Comparison of ENCODE assay signal across 11 cellular contexts in genomic region chr12:76556373-76556772, GRCh38. TPM values are rescaled to one million over a fixed set of nuclear protein-coding genes. Genes with fewer than 3 reads are reported as not detected.
DNase-seq lines count a peak whose midpoint lies in the region; ATAC-seq and TF ChIP-seq lines count a peak whose summit lies in the region.
"Had no signal": no experiment of that assay in that cellular context is flagged by ENCODE, and none has a peak within 500 bp of the region (broad histone marks: within the 10 kb centered on the region; RNA-seq: fewer than 3 reads in every experiment).

No MANE protein-coding gene starts in this region.

- no peaks in the 10 kb centered on the region for H3K27me3 ChIP-seq in Peyer's patch
- H3K27me3 ChIP-seq: body of pancreas had no signal

- peak overlapping the region; percentile 2 for H3K4me3 Mint-ChIP-seq in stimulated activated naive CD8-positive, alpha-beta T cell treated with anti-CD3 and anti-CD28 coated beads, Interleukin-15, Interleukin-2, amounts not matched to agents 100 ng/mL and 50 ng/mL, for 24 hours
- peak overlapping the region; percentile 39 for H3K4me3 Mint-ChIP-seq in T-helper 1 cell treated with Interleukin-12 subunit alpha and Interleukin-12 subunit beta and Interleukin-4 antibody, amounts not matched to agents 30 μg/mL and 1 μg/mL, for 36 hours
- H3K4me3 Mint-ChIP-seq in endothelial cell (ENCODE audit: unreplicated experiment) (no peak overlapping the region), type B pancreatic cell (peak overlapping the region; percentile 37)

- H3K36me3 Mint-ChIP-seq in stimulated activated naive CD8-positive, alpha-beta T cell treated with anti-CD3 and anti-CD28 coated beads, Interleukin-15, Interleukin-2, amounts not matched to agents 100 ng/mL and 50 ng/mL, for 24 hours (ENCODE audit: low read depth), result peaks cover 17% of the 10 kb centered on the region
- H3K36me3 Mint-ChIP-seq in T-helper 1 cell treated with Interleukin-12 subunit alpha and Interleukin-12 subunit beta and Interleukin-4 antibody, amounts not matched to agents 30 μg/mL and 1 μg/mL, for 36 hours (ENCODE audit: low read depth), result peaks cover 16% of the 10 kb centered on the region
- peaks cover 4% of the 10 kb centered on the region for H3K36me3 Mint-ChIP-seq in endothelial cell (ENCODE audit: low read depth, unreplicated experiment)
- H3K36me3 Mint-ChIP-seq in type B pancreatic cell, result no peaks in the 10 kb centered on the region

- no peaks in the 10 kb centered on the region for H3K9me3 Mint-ChIP-seq in stimulated activated naive CD8-positive, alpha-beta T cell treated with anti-CD3 and anti-CD28 coated beads, Interleukin-15, Interleukin-2, amounts not matched to agents 100 ng/mL and 50 ng/mL, for 24 hours
- H3K9me3 Mint-ChIP-seq in T-helper 1 cell treated with Interleukin-12 subunit alpha and Interleukin-12 subunit beta and Interleukin-4 antibody, amounts not matched to agents 30 μg/mL and 1 μg/mL, for 36 hours, result no peaks in the 10 kb centered on the region
- no peaks in the 10 kb centered on the region for H3K9me3 Mint-ChIP-seq in endothelial cell (ENCODE audit: unreplicated experiment)
- no peaks in the 10 kb centered on the region for H3K9me3 Mint-ChIP-seq in type B pancreatic cell

- DNase-seq in stimulated activated naive CD8-positive, alpha-beta T cell treated with anti-CD3 and anti-CD28 coated beads, Interleukin-15, Interleukin-2, amounts not matched to agents 100 U/mL and 50 U/mL, for 24 hours, result no peak
- DNase-seq in endothelial cell (ENCODE audit: low spot score) (no peak), type B pancreatic cell (ENCODE audit: extremely low spot score, unreplicated experiment) (no peak), Peyer's patch (no peak)
- DNase-seq in stimulated activated CD4-positive, alpha-beta T cell treated with anti-CD3 and anti-CD28 coated beads, Interleukin-4, amount 100 ng/mL, for 24 hours, result no peak
- DNase-seq: body of pancreas, MV-4-11, NCI-H2171 treated with DMSO at 0.1 percent for 48 hours had no signal

- H3K4me1 Mint-ChIP-seq in stimulated activated naive CD8-positive, alpha-beta T cell treated with anti-CD3 and anti-CD28 coated beads, Interleukin-15, Interleukin-2, amounts not matched to agents 100 ng/mL and 50 ng/mL, for 24 hours (ENCODE audit: low read depth), result peaks cover 67% of the 10 kb centered on the region
- H3K4me1 Mint-ChIP-seq in T-helper 1 cell treated with Interleukin-12 subunit alpha and Interleukin-12 subunit beta and Interleukin-4 antibody, amounts not matched to agents 30 μg/mL and 1 μg/mL, for 36 hours (ENCODE audit: low read depth), result peaks cover 37% of the 10 kb centered on the region
- peaks cover 28% of the 10 kb centered on the region for H3K4me1 Mint-ChIP-seq in endothelial cell (ENCODE audit: unreplicated experiment)
- peaks cover 27% of the 10 kb centered on the region for H3K4me1 Mint-ChIP-seq in type B pancreatic cell (ENCODE audit: unreplicated experiment)

- no peaks in the 10 kb centered on the region for H3K9me3 ChIP-seq in Peyer's patch
- H3K9me3 ChIP-seq: body of pancreas had no signal

- H3K27me3 Mint-ChIP-seq in stimulated activated naive CD8-positive, alpha-beta T cell treated with anti-CD3 and anti-CD28 coated beads, Interleukin-15, Interleukin-2, amounts not matched to agents 100 ng/mL and 50 ng/mL, for 24 hours, result no peaks in the 10 kb centered on the region
- no peaks in the 10 kb centered on the region for H3K27me3 Mint-ChIP-seq in T-helper 1 cell treated with Interleukin-12 subunit alpha and Interleukin-12 subunit beta and Interleukin-4 antibody, amounts not matched to agents 30 μg/mL and 1 μg/mL, for 36 hours (ENCODE audit: low read depth)
- H3K27me3 Mint-ChIP-seq in endothelial cell (ENCODE audit: unreplicated experiment) (no peaks in the 10 kb centered on the region), type B pancreatic cell (no peaks in the 10 kb centered on the region)

- TF ChIP-seq POLR2A in Peyer's patch (IDR thresholded peaks at IDR 0.05), result no peak

- no peaks in the 10 kb centered on the region for H3K36me3 ChIP-seq in Peyer's patch

- no peak overlapping the region for H3K4me3 ChIP-seq in Peyer's patch
- H3K4me3 ChIP-seq: body of pancreas had no signal

- TF ChIP-seq CTCF in endothelial cell (IDR thresholded peaks at IDR 0.05; ENCODE audit: unreplicated experiment) (no peak), type B pancreatic cell (conservative IDR thresholded peaks at IDR 0.05) (no peak), Peyer's patch (IDR thresholded peaks at IDR 0.05) (no peak)

- no peak for ATAC-seq in stimulated activated naive CD8-positive, alpha-beta T cell treated with anti-CD3 and anti-CD28 coated beads, Interleukin-15, Interleukin-2, amounts not matched to agents 100 U/mL and 50 U/mL, for 24 hours
- ATAC-seq in HG02885 (IDR thresholded peaks at IDR 0.05; ENCODE audit: poor library complexity, unreplicated experiment), result no peak
- ATAC-seq: body of pancreas had no signal

- peaks cover 0 to 30% (median 16%) of the 10 kb centered on the region in 4 donors for H3K4me1 ChIP-seq in Peyer's patch

- H3K27ac ChIP-seq in Peyer's patch, result no peak overlapping the region
- H3K27ac ChIP-seq: body of pancreas had no signal

- peak overlapping the region; percentile 52 for H3K27ac Mint-ChIP-seq in stimulated activated naive CD8-positive, alpha-beta T cell treated with anti-CD3 and anti-CD28 coated beads, Interleukin-15, Interleukin-2, amounts not matched to agents 100 ng/mL and 50 ng/mL, for 24 hours
- peak overlapping the region; percentile 35 for H3K27ac Mint-ChIP-seq in T-helper 1 cell treated with Interleukin-12 subunit alpha and Interleukin-12 subunit beta and Interleukin-4 antibody, amounts not matched to agents 30 μg/mL and 1 μg/mL, for 36 hours
- H3K27ac Mint-ChIP-seq in endothelial cell (ENCODE audit: unreplicated experiment) (peak overlapping the region; percentile 4), type B pancreatic cell (no peak overlapping the region)

RNA-seq across cellular contexts. Expression of gene OSBPL8, which starts 3.2 kb away (rescaled TPM):
- total RNA-seq in endothelial cell (ENCODE audit: unreplicated experiment) (82.3 TPM), type B pancreatic cell (ENCODE audit: low replicate concordance) (56.1 and 57.6 TPM in 2 replicates), Peyer's patch (10 to 100 TPM; 39.0 to 69.3 (median 49.0) TPM)
